8 cellular contexts compared by ENCODE assay signal in genomic region chrX:65688403-65688881, GRCh38. TPM values are rescaled to one million over a fixed set of nuclear protein-coding genes. Genes with fewer than 3 reads are reported as not detected.
DNase-seq lines count a peak whose midpoint lies in the region; ATAC-seq and TF ChIP-seq lines count a peak whose summit lies in the region.

No MANE protein-coding gene starts in this region.

- peaks cover 44% of the 10 kb centered on the region for H3K4me1 Mint-ChIP-seq in activated T-helper 17 cell treated with anti-CD3 and anti-CD28 coated beads, Interleukin-2, amount 50 U/mL, for 72 hours
- peaks cover 28% of the 10 kb centered on the region for H3K4me1 Mint-ChIP-seq in nephron progenitor cell

- H3K4me3 Mint-ChIP-seq in activated T-helper 17 cell treated with anti-CD3 and anti-CD28 coated beads, Interleukin-2, amount 50 U/mL, for 72 hours: peak overlapping the region; percentile 78
- no peak overlapping the region for H3K4me3 Mint-ChIP-seq in nephron progenitor cell

- H3K27ac Mint-ChIP-seq in activated T-helper 17 cell treated with anti-CD3 and anti-CD28 coated beads, Interleukin-2, amount 50 U/mL, for 72 hours: peak overlapping the region; percentile 99
- peak overlapping the region; percentile 92 for H3K27ac Mint-ChIP-seq in nephron progenitor cell

- peak; percentile 35 to 51 for DNase-seq in AML-193 (lab: John Stamatoyannopoulos, UW)
- DNase-seq in nephron progenitor cell: no peak
- no peak for DNase-seq in medulla oblongata (ENCODE audit: extremely low spot score)
- no peak for DNase-seq in NCI-H1092 treated with DMSO at 0.1 percent for 48 hours (lab: John Stamatoyannopoulos, UW)
- DNase-seq in mucosa of gallbladder (ENCODE audit: low spot score): no peak

- no peaks in the 10 kb centered on the region for H3K27me3 Mint-ChIP-seq in activated T-helper 17 cell treated with anti-CD3 and anti-CD28 coated beads, Interleukin-2, amount 50 U/mL, for 72 hours
- H3K27me3 Mint-ChIP-seq in nephron progenitor cell (ENCODE audit: low read depth, poor library complexity): no peaks in the 10 kb centered on the region

- ATAC-seq in GM19035 (IDR thresholded peaks at IDR 0.05; ENCODE audit: unreplicated experiment) (peak; percentile 92), HG03135 (IDR thresholded peaks at IDR 0.05; ENCODE audit: unreplicated experiment) (peak; percentile 95)
- ATAC-seq in activated T-helper 17 cell treated with anti-CD3 and anti-CD28 coated beads, Interleukin-2, amount 50 U/mL, for 72 hours (replicated peaks): peak; percentile 80

- peaks cover 96% of the 10 kb centered on the region for H3K36me3 Mint-ChIP-seq in activated T-helper 17 cell treated with anti-CD3 and anti-CD28 coated beads, Interleukin-2, amount 50 U/mL, for 72 hours (ENCODE audit: low read depth)
- peaks cover 26% of the 10 kb centered on the region for H3K36me3 Mint-ChIP-seq in nephron progenitor cell (ENCODE audit: low read depth)

- no peak for TF ChIP-seq CTCF in nephron progenitor cell (IDR thresholded peaks at IDR 0.05)

- H3K9me3 Mint-ChIP-seq in activated T-helper 17 cell treated with anti-CD3 and anti-CD28 coated beads, Interleukin-2, amount 50 U/mL, for 72 hours: no peaks in the 10 kb centered on the region
- peaks cover 56% of the 10 kb centered on the region for H3K9me3 Mint-ChIP-seq in nephron progenitor cell

RNA-seq across cellular contexts. Expression of gene MSN, which starts 21.0 kb away (rescaled TPM):
- total RNA-seq in activated T-helper 17 cell treated with anti-CD3 and anti-CD28 coated beads, Interleukin-2, amount 50 U/mL, for 72 hours: 100 to 1,000 TPM; 436 to 440 TPM
- total RNA-seq in mucosa of gallbladder: 138 TPM

Comparison
In these comparisons a context has a peak if more than half of its experiments do, and no peak if none do; other contexts are left out.
1. DNase-seq: peak in AML-193 (2 of 2); none in nephron progenitor cell (single experiment), medulla oblongata (single experiment), NCI-H1092 treated with DMSO at 0.1 percent for 48 hours (single experiment) and mucosa of gallbladder (single experiment).
2. Peak in every context shown above with its lines, with median percentiles within 50 percentile points of each other: ATAC-seq.